In the genomic region with DNA sequence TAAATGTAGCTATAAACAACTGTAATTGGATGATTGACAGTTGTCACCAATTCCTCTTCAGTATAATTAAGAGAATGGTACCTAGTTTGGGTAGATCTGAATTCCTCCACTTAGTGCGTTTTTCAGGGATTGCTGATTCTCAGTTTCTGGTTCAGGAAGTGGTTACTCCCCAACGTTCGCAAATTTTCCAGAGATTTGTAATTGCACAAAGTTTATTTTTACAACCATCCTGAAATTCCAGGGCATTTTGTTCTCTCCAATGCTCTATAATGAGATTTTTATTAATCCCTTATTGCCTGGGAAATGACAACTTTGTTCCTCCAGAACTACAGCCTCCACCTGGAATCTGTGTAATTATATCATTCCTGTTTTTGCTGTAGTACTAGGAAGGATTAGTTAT, we compare ENCODE assay signal across 26 cellular contexts.
A peak's percentile ranks its signal among the peaks of the same experiment; 100 is the strongest.
DNase-seq lines count a peak whose midpoint lies in the region; ATAC-seq, FAIRE-seq and TF ChIP-seq lines count a peak whose summit lies in the region.
"Had no signal": no experiment of that assay in that cellular context is flagged by ENCODE, and none has a peak within 500 bp of the region (broad histone marks: within the 10 kb centered on the region; RNA-seq: fewer than 3 reads in every experiment).

No MANE protein-coding gene starts in this region.

- peak overlapping the region; percentile 71 for H2AFZ ChIP-seq in GM23248
- H2AFZ ChIP-seq in astrocyte (ENCODE audit: low read depth, low read length): no peak overlapping the region

- H3F3A ChIP-seq in GM23248 (ENCODE audit: insufficient read depth): no peaks in the 10 kb centered on the region; the same call in 1 of the 2 replicates

- TF ChIP-seq CTCF in AG04450 (IDR thresholded peaks at IDR 0.05; ENCODE audit: low read depth, low read length): no peak
- TF ChIP-seq CTCF in astrocyte (IDR thresholded peaks at IDR 0.05; ENCODE audit: insufficient read depth, low read depth, low read length): no peak
- TF ChIP-seq CTCF in foreskin fibroblast (IDR thresholded peaks at IDR 0.05; ENCODE audit: low read depth, low read length): no peak

- no peaks in the 10 kb centered on the region for H3K4me1 Mint-ChIP-seq in astrocyte (ENCODE audit: low read depth, unreplicated experiment)

- H3K4me2 ChIP-seq in GM23248 (ENCODE audit: unreplicated experiment) (peak overlapping the region; percentile 59), astrocyte (ENCODE audit: low read length) (peak overlapping the region; percentile 34)

- H3K9me2 ChIP-seq in GM23248 (ENCODE audit: insufficient read depth): no peaks in the 10 kb centered on the region

- H3K79me2 ChIP-seq in GM23248 (ENCODE audit: insufficient read depth): no peaks in the 10 kb centered on the region
- H3K79me2 ChIP-seq in astrocyte (ENCODE audit: insufficient read depth, low read length): no peaks in the 10 kb centered on the region

- peaks cover 2% of the 10 kb centered on the region for H3K9me3 Mint-ChIP-seq in astrocyte (ENCODE audit: unreplicated experiment)
- H3K9me3 Mint-ChIP-seq: activated CD8-positive, alpha-beta T cell treated with anti-CD3 and anti-CD28 coated beads for 36 hours; stimulated activated naive CD8-positive, alpha-beta T cell treated with anti-CD3 and anti-CD28 coated beads, Interleukin-15, Interleukin-2, amounts not matched to agents 100 ng/mL and 50 ng/mL, for 24 hours had no signal

- H3K9me3 ChIP-seq in AG04450 (ENCODE audit: control insufficient read depth, insufficient read depth, low read length) (no peaks in the 10 kb centered on the region), GM23248 (ENCODE audit: low read depth) (no peaks in the 10 kb centered on the region), astrocyte (ENCODE audit: insufficient read depth, low read depth, low read length) (no peaks in the 10 kb centered on the region)
- H3K9me3 ChIP-seq: right lobe of liver, tibial artery had no signal

- H3K27me3 ChIP-seq in AG04450 (ENCODE audit: control insufficient read depth, insufficient read depth, low read length) (no peaks in the 10 kb centered on the region), GM23248 (replicated peaks; ENCODE audit: insufficient read depth) (no peaks in the 10 kb centered on the region), astrocyte (ENCODE audit: insufficient read depth, low read length) (no peaks in the 10 kb centered on the region)
- H3K27me3 ChIP-seq: brain microvascular endothelial cell, right lobe of liver, tibial artery had no signal

- WGBS in GM23248 (ENCODE audit: low coverage in 1 of 2, low lambda C conversion rate in 2 of 2, missing lambda C conversion rate in 2 of 2), 2 experiments: 12 to 20% methylated on average over 3 of the region's 3 CpGs

- no peak overlapping the region for H3K27ac Mint-ChIP-seq in astrocyte (ENCODE audit: unreplicated experiment)
- H3K27ac Mint-ChIP-seq: activated CD8-positive, alpha-beta T cell treated with anti-CD3 and anti-CD28 coated beads for 36 hours; stimulated activated naive CD8-positive, alpha-beta T cell treated with anti-CD3 and anti-CD28 coated beads, Interleukin-15, Interleukin-2, amounts not matched to agents 100 ng/mL and 50 ng/mL, for 24 hours had no signal

- POLR2A ChIA-PET in AG04450 (lab: Yijun Ruan, JAX): no interaction called here

- no peak overlapping the region for H3K4me3 Mint-ChIP-seq in astrocyte (ENCODE audit: unreplicated experiment)
- H3K4me3 Mint-ChIP-seq: activated CD8-positive, alpha-beta T cell treated with anti-CD3 and anti-CD28 coated beads for 36 hours; neural crest cell; stimulated activated naive CD8-positive, alpha-beta T cell treated with anti-CD3 and anti-CD28 coated beads, Interleukin-15, Interleukin-2, amounts not matched to agents 100 ng/mL and 50 ng/mL, for 24 hours had no signal

- peak; percentile 6 for DNase-seq in AG04450 (ENCODE audit: low read depth, low spot score)
- peak; percentile 21 for DNase-seq in GM23248
- peak; percentile 68 for DNase-seq in astrocyte (ENCODE audit: low read depth)
- peak; percentile 46 to 63 for DNase-seq in foreskin fibroblast
- no peak for DNase-seq in SIG-M5 treated with dmso at 0.1 percent for 504 hours (lab: John Stamatoyannopoulos, UW; ENCODE audit: unreplicated experiment)
- DNase-seq in GM19238 (ENCODE audit: insufficient read length, low spot score): no peak
- DNase-seq: 8988T; activated CD4-positive, CD25-positive, alpha-beta regulatory T cell treated with anti-CD3 and anti-CD28 coated beads, Interleukin-2, amount 50 U/mL, for 72 hours; activated CD8-positive, alpha-beta T cell treated with anti-CD3 and anti-CD28 coated beads for 36 hours; activated effector memory CD4-positive, alpha-beta T cell treated with Interleukin-2 at 50 U/mL for 16 hours; brain microvascular endothelial cell; C1 segment of cervical spinal cord; effector CD8-positive, alpha-beta T cell; GOT3; NCI-H1105; NCI-H2029; NCI-H2227 treated with DMSO at 0.1 percent for 48 hours; posterior cingulate gyrus; right lobe of liver; tibial artery had no signal

- H3K27ac ChIP-seq in AG04450 (ENCODE audit: low read depth, low read length): no peak overlapping the region
- no peak overlapping the region for H3K27ac ChIP-seq in GM23248
- H3K27ac ChIP-seq in astrocyte (ENCODE audit: low read depth, low read length): no peak overlapping the region
- H3K27ac ChIP-seq: brain microvascular endothelial cell, right lobe of liver, tibial artery had no signal

- H3K36me3 ChIP-seq in GM23248 (ENCODE audit: low read depth): no peaks in the 10 kb centered on the region
- H3K36me3 ChIP-seq in astrocyte (ENCODE audit: insufficient read depth, low read length): no peaks in the 10 kb centered on the region
- H3K36me3 ChIP-seq: brain microvascular endothelial cell, right lobe of liver, tibial artery had no signal

- in situ Hi-C loops in GM23248 (cut with MboI): no loop called here

- CTCF ChIA-PET in AG04450 (lab: Charles Lee): no interaction called here

- H3K27me3 Mint-ChIP-seq in astrocyte (ENCODE audit: low read depth, unreplicated experiment): no peaks in the 10 kb centered on the region

- peaks cover 12% of the 10 kb centered on the region for H3K4me1 ChIP-seq in GM23248 (ENCODE audit: insufficient read depth)
- no peaks in the 10 kb centered on the region for H3K4me1 ChIP-seq in astrocyte (ENCODE audit: insufficient read depth, low read length)
- H3K4me1 ChIP-seq: right lobe of liver, tibial artery had no signal

- H3K9ac ChIP-seq in GM23248: no peak overlapping the region
- H3K9ac ChIP-seq in astrocyte (ENCODE audit: low read length): no peak overlapping the region

- FAIRE-seq in astrocyte (lab: Jason Lieb, UNC): peak; percentile 13
- FAIRE-seq: keratinocyte had no signal

- H4K20me1 ChIP-seq in GM23248 (ENCODE audit: insufficient read depth) (no peaks in the 10 kb centered on the region), astrocyte (ENCODE audit: insufficient read depth, low read length) (no peaks in the 10 kb centered on the region)

- H3K36me3 Mint-ChIP-seq in astrocyte (ENCODE audit: low read depth, unreplicated experiment): no peaks in the 10 kb centered on the region

- ATAC-seq in HG02973 (IDR thresholded peaks at IDR 0.05; ENCODE audit: unreplicated experiment): no peak
- no peak for ATAC-seq in HG03457 (IDR thresholded peaks at IDR 0.05; ENCODE audit: unreplicated experiment)
- ATAC-seq: activated CD8-positive, alpha-beta T cell treated with anti-CD3 and anti-CD28 coated beads for 36 hours; right lobe of liver had no signal

- H3K4me3 ChIP-seq in AG04450 (ENCODE audit: low read depth, low read length) (no peak overlapping the region), GM23248 (no peak overlapping the region), astrocyte (ENCODE audit: insufficient read depth, low read depth, low read length) (no peak overlapping the region), foreskin fibroblast (ENCODE audit: low read depth in 1 of 2, low read length in 2 of 2) (no peak overlapping the region)
- H3K4me3 ChIP-seq: lung, right lobe of liver, tibial artery had no signal

Comparison
In these comparisons a context has a peak if more than half of its experiments do, and no peak if none do; other contexts are left out.
1. DNase-seq: peak in AG04450 (single experiment), GM23248 (single experiment), astrocyte (single experiment) and foreskin fibroblast (2 of 2); none in SIG-M5 treated with dmso at 0.1 percent for 504 hours (single experiment) and GM19238 (single experiment).